24 cellular contexts compared by ENCODE assay signal in the genomic region with DNA sequence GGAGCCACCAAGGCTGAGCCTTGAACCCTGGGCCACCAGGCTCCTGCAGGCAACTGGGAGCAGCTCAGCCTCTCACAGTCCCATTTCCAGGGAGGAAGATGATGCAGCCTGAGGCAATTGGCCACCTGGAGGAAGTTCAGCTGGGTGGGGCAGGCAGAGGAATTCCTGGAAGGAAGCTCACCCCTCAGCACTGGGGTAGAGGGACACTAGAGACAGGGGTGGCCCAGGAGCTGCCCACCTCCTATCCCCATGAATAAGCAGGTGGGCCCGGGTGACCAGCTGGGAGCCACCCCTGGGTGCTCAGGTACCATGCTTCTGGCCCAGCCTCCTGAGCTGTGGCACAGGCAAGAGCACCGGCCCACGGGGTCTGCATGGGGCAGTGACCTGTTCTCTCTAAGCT. TPM values are rescaled to one million over a fixed set of nuclear protein-coding genes. Genes with fewer than 3 reads are reported as not detected.
"Had no signal": no experiment of that assay in that cellular context is flagged by ENCODE, and none has a peak within 500 bp of the region (broad histone marks: within the 10 kb centered on the region; RNA-seq: fewer than 3 reads in every experiment).

No MANE protein-coding gene starts in this region.

- H3K9me3 ChIP-seq: colonic mucosa, gastroesophageal sphincter, psoas muscle, thoracic aorta had no signal

- ATAC-seq: activated CD4-positive, alpha-beta T cell treated with anti-CD3 and anti-CD28 coated beads for 36 hours; activated T-cell treated with anti-CD3 and anti-CD28 coated beads, Interleukin-2, amount 50 U/mL, for 72 hours; gastroesophageal sphincter; natural killer cell; sciatic nerve; T-cell had no signal

- H3K36me3 Mint-ChIP-seq: activated naive CD8-positive, alpha-beta T cell treated with anti-CD3 and anti-CD28 coated beads, Interleukin-2, amount 10 ng/mL, durations not matched to agents 7 days and 5 days; natural killer cell; T-cell had no signal

- H3K36me3 ChIP-seq: cardiac muscle cell, colonic mucosa, gastroesophageal sphincter, thoracic aorta, WERI-Rb-1 had no signal

- H3K27ac Mint-ChIP-seq: activated CD4-positive, alpha-beta memory T cell treated with anti-CD3 and anti-CD28 coated beads, Interleukin-2, amount 10 ng/mL, durations not matched to agents 7 days and 5 days; activated CD4-positive, alpha-beta T cell treated with anti-CD3 and anti-CD28 coated beads for 36 hours; activated naive CD8-positive, alpha-beta T cell treated with anti-CD3 and anti-CD28 coated beads, Interleukin-2, amount 10 ng/mL, durations not matched to agents 7 days and 5 days; activated T-cell treated with anti-CD3 and anti-CD28 coated beads, Interleukin-2, amount 50 U/mL, for 72 hours; natural killer cell; stimulated activated naive CD8-positive, alpha-beta T cell treated with anti-CD3 and anti-CD28 coated beads, Interleukin-15, Interleukin-2, amounts not matched to agents 100 ng/mL and 50 ng/mL, for 24 hours had no signal

- H3K4me3 ChIP-seq: cardiac muscle cell, colonic mucosa, gastroesophageal sphincter, psoas muscle, thoracic aorta had no signal

- H3K4me1 Mint-ChIP-seq: activated CD4-positive, alpha-beta T cell treated with anti-CD3 and anti-CD28 coated beads for 36 hours had no signal

- H3K4me3 Mint-ChIP-seq: activated CD4-positive, alpha-beta memory T cell treated with anti-CD3 and anti-CD28 coated beads, Interleukin-2, amount 10 ng/mL, durations not matched to agents 7 days and 5 days; activated CD4-positive, alpha-beta T cell treated with anti-CD3 and anti-CD28 coated beads for 36 hours; activated naive CD8-positive, alpha-beta T cell treated with anti-CD3 and anti-CD28 coated beads, Interleukin-2, amount 10 ng/mL, durations not matched to agents 7 days and 5 days; activated T-cell treated with anti-CD3 and anti-CD28 coated beads, Interleukin-2, amount 50 U/mL, for 72 hours; natural killer cell; stimulated activated naive CD8-positive, alpha-beta T cell treated with anti-CD3 and anti-CD28 coated beads, Interleukin-15, Interleukin-2, amounts not matched to agents 100 ng/mL and 50 ng/mL, for 24 hours; T-cell had no signal

- H3K4me1 ChIP-seq: psoas muscle had no signal

- H3K27ac ChIP-seq: cardiac muscle cell, colonic mucosa, epithelial cell of prostate, thoracic aorta, WERI-Rb-1 had no signal

- H3K9me3 Mint-ChIP-seq: activated CD4-positive, alpha-beta memory T cell treated with anti-CD3 and anti-CD28 coated beads, Interleukin-2, amount 10 ng/mL, durations not matched to agents 7 days and 5 days; activated naive CD8-positive, alpha-beta T cell treated with anti-CD3 and anti-CD28 coated beads, Interleukin-2, amount 10 ng/mL, durations not matched to agents 7 days and 5 days; activated T-cell treated with anti-CD3 and anti-CD28 coated beads, Interleukin-2, amount 50 U/mL, for 72 hours; natural killer cell; stimulated activated naive CD8-positive, alpha-beta T cell treated with anti-CD3 and anti-CD28 coated beads, Interleukin-15, Interleukin-2, amounts not matched to agents 100 ng/mL and 50 ng/mL, for 24 hours; T-cell had no signal

- DNase-seq: activated CD4-positive, alpha-beta memory T cell treated with anti-CD3 and anti-CD28 coated beads, Interleukin-2, amount 10 ng/mL, durations not matched to agents 7 days and 5 days; activated CD4-positive, alpha-beta T cell treated with anti-CD3 and anti-CD28 coated beads for 36 hours; activated CD8-positive, alpha-beta memory T cell treated with anti-CD3 and anti-CD28 coated beads, Interleukin-2, amount 50 U/mL, for 4 hours; activated naive CD8-positive, alpha-beta T cell treated with anti-CD3 and anti-CD28 coated beads, Interleukin-2, amount 10 ng/mL, durations not matched to agents 7 days and 5 days; activated T-cell treated with anti-CD3 and anti-CD28 coated beads, Interleukin-2, amount 50 U/mL, for 72 hours; colonic mucosa; effector memory CD4-positive, alpha-beta T cell; hypothalamus; mammary epithelial cell; natural killer cell; nucleus accumbens; stimulated activated CD4-positive, alpha-beta T cell treated with anti-CD3 and anti-CD28 coated beads, Interleukin-12 subunit alpha, Interleukin-12 subunit beta, amount 100 ng/mL, for 4 hours; T-cell; T1000; WERI-Rb-1 had no signal

RNA-seq across cellular contexts. Expression of a gene that starts 3.6 kb away (rescaled TPM):
- total RNA-seq: activated CD4-positive, alpha-beta T cell treated with anti-CD3 and anti-CD28 coated beads for 36 hours; activated naive CD8-positive, alpha-beta T cell treated with anti-CD3 and anti-CD28 coated beads, Interleukin-2, amount 10 ng/mL, durations not matched to agents 7 days and 5 days; activated T-cell treated with anti-CD3 and anti-CD28 coated beads, Interleukin-2, amount 50 U/mL, for 72 hours; astrocyte; mammary epithelial cell; mononuclear cell; natural killer cell had no signal
- polyA plus RNA-seq: cardiac muscle cell, mammary epithelial cell had no signal

RNA-seq across cellular contexts. Expression of a gene that starts 16.5 kb away (rescaled TPM):
- total RNA-seq: activated CD4-positive, alpha-beta T cell treated with anti-CD3 and anti-CD28 coated beads for 36 hours; astrocyte; cardiac muscle cell; mammary epithelial cell had no signal
- polyA plus RNA-seq: cardiac muscle cell, mammary epithelial cell had no signal

RNA-seq across cellular contexts. Expression of a gene that starts 47.1 kb away (rescaled TPM):
- total RNA-seq: activated CD4-positive, alpha-beta memory T cell treated with anti-CD3 and anti-CD28 coated beads, Interleukin-2, amount 10 ng/mL, durations not matched to agents 7 days and 5 days; activated CD4-positive, alpha-beta T cell treated with anti-CD3 and anti-CD28 coated beads for 36 hours; activated naive CD8-positive, alpha-beta T cell treated with anti-CD3 and anti-CD28 coated beads, Interleukin-2, amount 10 ng/mL, durations not matched to agents 7 days and 5 days; activated T-cell treated with anti-CD3 and anti-CD28 coated beads, Interleukin-2, amount 50 U/mL, for 72 hours; natural killer cell; T-cell had no signal
- polyA plus RNA-seq: mammary epithelial cell had no signal

RNA-seq across cellular contexts. Expression of a gene that starts 52.4 kb away (rescaled TPM):
- total RNA-seq: activated CD4-positive, alpha-beta memory T cell treated with anti-CD3 and anti-CD28 coated beads, Interleukin-2, amount 10 ng/mL, durations not matched to agents 7 days and 5 days; activated naive CD8-positive, alpha-beta T cell treated with anti-CD3 and anti-CD28 coated beads, Interleukin-2, amount 10 ng/mL, durations not matched to agents 7 days and 5 days; colonic mucosa; gastroesophageal sphincter; mononuclear cell; sciatic nerve had no signal
